Comparison of ENCODE assay signal across 10 cellular contexts in the genomic region with DNA sequence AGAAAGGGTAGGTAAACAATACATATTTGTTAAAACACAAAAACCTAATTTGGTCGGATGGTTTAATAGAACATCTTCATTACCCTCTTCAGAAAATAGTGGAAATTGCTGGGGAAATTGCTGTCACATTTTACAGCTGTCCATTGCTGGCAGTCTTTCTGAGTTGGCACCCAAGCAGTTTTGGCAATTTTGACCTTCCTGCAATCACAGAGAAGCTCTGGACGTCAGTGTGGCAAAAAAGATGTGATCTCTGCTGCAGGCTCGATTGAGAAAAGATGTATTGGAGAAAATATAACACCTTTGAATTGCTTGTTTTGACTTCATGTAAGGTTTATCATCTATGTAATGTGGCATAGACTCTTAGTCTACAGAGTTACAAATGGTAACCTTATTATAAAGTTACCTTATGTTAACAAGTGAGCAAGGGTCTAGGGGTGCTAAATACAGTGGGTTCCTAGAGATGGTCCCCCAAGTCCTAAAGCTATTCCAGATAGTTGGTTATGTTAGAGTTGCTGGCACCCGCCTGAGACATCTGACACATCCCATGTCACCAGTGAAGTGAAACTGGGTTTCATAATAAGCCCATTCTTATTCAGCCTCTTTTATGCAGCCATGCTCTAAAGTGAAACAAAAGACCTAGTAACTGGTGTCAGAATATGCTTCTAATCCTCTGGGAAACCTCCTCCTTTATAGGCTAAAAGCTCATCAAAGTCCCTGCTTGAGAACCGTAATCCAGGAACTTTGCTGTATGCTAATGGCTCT. TPM values are rescaled to one million over a fixed set of nuclear protein-coding genes. Genes with fewer than 3 reads are reported as not detected.
DNase-seq lines count a peak whose midpoint lies in the region; ATAC-seq, FAIRE-seq and TF ChIP-seq lines count a peak whose summit lies in the region.
"Had no signal": no experiment of that assay in that cellular context is flagged by ENCODE, and none has a peak within 500 bp of the region (broad histone marks: within the 10 kb centered on the region; RNA-seq: fewer than 3 reads in every experiment).

No MANE protein-coding gene starts in this region.

- no peaks in the 10 kb centered on the region for H3K9me3 ChIP-seq in adrenal gland (replicated peaks in 1 of 3)

- intact Hi-C loops in adrenal gland (cut with DNase I): no loop called here

- H3K27me3 ChIP-seq in layer of hippocampus (ENCODE audit: control insufficient read depth, insufficient read depth, low read length): no peaks in the 10 kb centered on the region
- no peaks in the 10 kb centered on the region for H3K27me3 ChIP-seq in adrenal gland

- ATAC-seq in GM21526 (IDR thresholded peaks at IDR 0.05; ENCODE audit: low FRiP score, unreplicated experiment) (peak; percentile 46), HG03469 (IDR thresholded peaks at IDR 0.05; ENCODE audit: unreplicated experiment) (peak; percentile 46)

- peaks cover 0 to 17% of the 10 kb centered on the region in 2 donors for H3K4me1 ChIP-seq in adrenal gland (replicated peaks in 1 of 2)

- H3K36me3 ChIP-seq in adrenal gland (replicated peaks in 1 of 2): no peaks in the 10 kb centered on the region

- TF ChIP-seq POLR2A in GM12892 (IDR thresholded peaks at IDR 0.05; ENCODE audit: low read depth, low read length) (no peak), adrenal gland (IDR thresholded peaks at IDR 0.05) (no peak)

- no peak overlapping the region for H3K4me3 ChIP-seq in adrenal gland

- WGBS in adrenal gland, 4 donors: 51 to 66% (median 63%) methylated on average over 5 of the region's 5 CpGs

- H3K27ac ChIP-seq in layer of hippocampus (ENCODE audit: low read depth, low read length): peak overlapping the region; percentile 67
- H3K27ac ChIP-seq in adrenal gland: no peak overlapping the region

- FAIRE-seq in GM12892 (lab: Jason Lieb, UNC): peak; percentile 62
- FAIRE-seq: TTC549 had no signal

- no peak for TF ChIP-seq CTCF in adrenal gland (IDR thresholded peaks at IDR 0.05)

- DNase-seq in GM12892 (ENCODE audit: insufficient read length): no peak
- no peak for DNase-seq in SKM-1 (lab: John Stamatoyannopoulos, UW; ENCODE audit: unreplicated experiment)
- DNase-seq in adrenal gland: no peak
- no peak for DNase-seq in GM19238 (ENCODE audit: insufficient read length, low spot score)
- DNase-seq in AML-193 (lab: John Stamatoyannopoulos, UW): no peak
- DNase-seq: right cardiac atrium had no signal

RNA-seq across cellular contexts. Expression of gene UBE2E1, which starts 14.0 kb away (rescaled TPM):
- 277 TPM for polyA plus RNA-seq in GM12892 (2012; ENCODE audit: missing spikeins)
- 10 to 100 TPM; 19.4 to 68.7 (median 59.9) TPM for total RNA-seq in adrenal gland
- 10 to 100 TPM; 36.0 to 80.3 (median 37.6) TPM for polyA plus RNA-seq in adrenal gland
